In the genomic region with DNA sequence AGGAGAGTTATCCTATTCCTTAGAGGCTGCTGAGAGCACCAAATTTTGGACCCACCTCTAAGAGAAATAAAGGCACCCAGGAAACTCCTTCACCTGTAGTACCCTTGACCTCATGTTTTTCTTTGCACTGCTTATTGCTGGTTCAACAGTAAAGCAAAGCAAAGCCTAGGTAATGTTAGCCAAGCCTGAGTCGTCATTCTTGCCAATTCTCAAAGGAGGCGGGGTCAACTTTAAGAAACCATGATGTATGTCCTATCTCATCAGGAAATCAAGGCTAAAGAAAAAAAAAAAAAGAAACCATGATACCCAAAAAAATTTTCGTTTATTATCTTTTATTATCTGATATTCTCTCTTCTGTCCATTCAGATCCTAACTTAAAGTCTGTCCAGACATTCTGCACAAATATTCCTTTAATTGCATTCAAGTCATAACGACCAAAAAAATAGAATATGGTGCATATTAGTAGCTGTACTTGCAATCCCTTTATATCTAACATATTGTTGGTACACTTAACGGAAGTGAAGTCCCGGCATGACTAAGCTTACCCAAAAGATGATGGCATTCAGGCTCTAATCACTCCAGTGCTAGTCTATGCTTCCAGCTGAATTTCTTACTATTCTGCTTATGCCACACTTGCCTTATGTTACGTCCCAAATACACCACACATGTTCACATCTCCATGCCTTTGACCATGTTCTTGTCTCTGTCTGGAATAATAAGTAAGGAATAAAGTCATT, we compare ENCODE assay signal across 8 cellular contexts. TPM values are rescaled to one million over a fixed set of nuclear protein-coding genes. Genes with fewer than 3 reads are reported as not detected.
DNase-seq lines count a peak whose midpoint lies in the region; ATAC-seq and TF ChIP-seq lines count a peak whose summit lies in the region.

No MANE protein-coding gene starts in this region.

- H3K27me3 ChIP-seq in hepatocyte (no peaks in the 10 kb centered on the region), stomach (no peaks in the 10 kb centered on the region)

- WGBS in hepatocyte (ENCODE audit: low lambda C conversion rate, missing lambda C conversion rate), result 78% methylated on average over 7 of the region's 7 CpGs
- WGBS in stomach, 5 donors, result 51 to 57% (median 52%) methylated on average over 7 of the region's 7 CpGs

- H3K27ac Mint-ChIP-seq in activated T-cell treated with anti-CD3 and anti-CD28 coated beads, Interleukin-2, amount 50 U/mL, for 24 hours, result peak overlapping the region; percentile 96

- intact Hi-C loops in stomach (cut with DNase I; ENCODE audit: low total_unique reads), result loop anchor here (10.0 kb wide), 1 partner anchor 55 kb away; no protein-coding TSS in a partner anchor

- no peak for DNase-seq in activated T-cell treated with anti-CD3 and anti-CD28 coated beads, Interleukin-2, amount 50 U/mL, for 24 hours
- DNase-seq in activated T-cell treated with anti-CD3 and anti-CD28 coated beads, Interleukin-2, amount 50 U/mL, for 1 hour, result no peak
- no peak for DNase-seq in hepatocyte (ENCODE audit: low spot score)
- DNase-seq in stomach, result no peak
- DNase-seq in effector CD8-positive, alpha-beta T cell (lab: John Stamatoyannopoulos, UW), result no peak

- H3K27ac ChIP-seq in hepatocyte (peak overlapping the region; percentile 90), stomach (peak overlapping the region in 2 of 5 donors; percentile 95 to 98)

- TF ChIP-seq CTCF in WI38 (IDR thresholded peaks at IDR 0.05; ENCODE audit: low read depth, low read length), result no peak
- TF ChIP-seq CTCF in hepatocyte (IDR thresholded peaks at IDR 0.05; ENCODE audit: poor library complexity), result no peak
- TF ChIP-seq CTCF in stomach (IDR thresholded peaks at IDR 0.05), result no peak

- ATAC-seq in HG03108 (IDR thresholded peaks at IDR 0.05; ENCODE audit: unreplicated experiment) (no peak), GM18511 (IDR thresholded peaks at IDR 0.05; ENCODE audit: unreplicated experiment) (no peak)

- H3K9me3 Mint-ChIP-seq in activated T-cell treated with anti-CD3 and anti-CD28 coated beads, Interleukin-2, amount 50 U/mL, for 24 hours, result no peaks in the 10 kb centered on the region

- peaks cover 13% of the 10 kb centered on the region for H3K4me1 ChIP-seq in hepatocyte (ENCODE audit: insufficient read depth)
- peaks cover 20 to 52% (median 33%) of the 10 kb centered on the region in 4 donors for H3K4me1 ChIP-seq in stomach

- peak overlapping the region; percentile 95 for H3K4me3 ChIP-seq in WI38 (ENCODE audit: low read depth, low read length)
- H3K4me3 ChIP-seq in hepatocyte, result no peak overlapping the region
- H3K4me3 ChIP-seq in stomach, result peak overlapping the region; percentile 96 to 100 (median 98)

- peak overlapping the region; percentile 95 for H3K4me3 Mint-ChIP-seq in activated T-cell treated with anti-CD3 and anti-CD28 coated beads, Interleukin-2, amount 50 U/mL, for 24 hours

- TF ChIP-seq EP300 in stomach (IDR thresholded peaks at IDR 0.05), result no peak

- peaks cover 64% of the 10 kb centered on the region for H3K4me1 Mint-ChIP-seq in activated T-cell treated with anti-CD3 and anti-CD28 coated beads, Interleukin-2, amount 50 U/mL, for 24 hours (ENCODE audit: low read depth)

- peaks cover 65% of the 10 kb centered on the region for H3K36me3 Mint-ChIP-seq in activated T-cell treated with anti-CD3 and anti-CD28 coated beads, Interleukin-2, amount 50 U/mL, for 24 hours (ENCODE audit: low read depth)

- no peaks in the 10 kb centered on the region for H3K36me3 ChIP-seq in hepatocyte (replicated peaks; ENCODE audit: insufficient read depth, low read depth)
- peaks cover 3 to 17% (median 10%) of the 10 kb centered on the region in 4 donors for H3K36me3 ChIP-seq in stomach

- H3K9me3 ChIP-seq in hepatocyte (ENCODE audit: low read depth) (no peaks in the 10 kb centered on the region), stomach (no peaks in the 10 kb centered on the region)

- TF ChIP-seq POLR2A in stomach (IDR thresholded peaks at IDR 0.05), result no peak

- H3K79me2 ChIP-seq in hepatocyte, result peaks cover 58% of the 10 kb centered on the region

- no peaks in the 10 kb centered on the region for H3K9me2 ChIP-seq in hepatocyte (replicated peaks; ENCODE audit: insufficient read depth)

- H3K4me2 ChIP-seq in hepatocyte, result peak overlapping the region; percentile 84

- no peak overlapping the region for H2AFZ ChIP-seq in hepatocyte

- no peaks in the 10 kb centered on the region for H4K20me1 ChIP-seq in hepatocyte (ENCODE audit: insufficient read depth, poor library complexity, severe bottlenecking)

- no peaks in the 10 kb centered on the region for H3K27me3 Mint-ChIP-seq in activated T-cell treated with anti-CD3 and anti-CD28 coated beads, Interleukin-2, amount 50 U/mL, for 24 hours

RNA-seq across cellular contexts. Expression of a gene that starts 1.8 kb away (rescaled TPM):
- total RNA-seq in hepatocyte (25.0 and 30.2 TPM in 2 replicates), stomach (100 to 1,000 TPM in 1 of 5 donors, 10 to 100 TPM in 2, 1 to 10 TPM in 2; 5.8 to 331 (median 30.3) TPM)
- polyA plus RNA-seq in hepatocyte (19.5 and 20.3 TPM in 2 replicates), stomach (10 to 100 TPM; 17.2 to 27.1 (median 22.0) TPM)
